Comparison of ENCODE assay signal across 8 cellular contexts in the genomic region with DNA sequence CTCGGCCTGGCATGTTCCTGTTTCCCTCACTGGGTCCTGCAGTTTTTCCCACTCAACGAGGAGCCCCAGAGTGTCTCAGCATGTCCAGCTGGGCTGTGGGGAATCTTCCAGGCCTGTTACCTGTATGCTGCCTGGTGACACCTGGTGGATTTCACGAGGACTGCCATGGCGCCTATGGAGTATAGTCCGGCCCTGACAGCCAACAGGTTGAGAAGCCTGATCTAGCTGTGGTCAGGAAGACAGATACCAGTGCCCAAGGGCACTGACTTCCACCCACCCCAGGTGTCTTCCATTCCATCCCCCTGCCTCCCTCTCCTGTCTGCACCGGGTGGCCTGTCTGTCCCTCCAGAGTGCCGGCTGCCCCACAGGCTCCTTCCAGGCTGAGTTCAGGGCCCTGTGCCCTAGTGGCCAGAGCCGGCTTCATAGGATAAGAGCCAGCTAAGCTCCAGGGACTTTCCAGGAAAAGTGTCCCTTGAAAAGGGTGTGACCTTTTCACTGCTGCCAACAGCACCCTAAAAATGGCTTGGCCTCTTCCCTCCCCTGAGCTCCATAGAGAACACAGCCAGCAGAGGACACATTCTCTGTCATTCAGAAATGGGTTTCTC.
DNase-seq lines count a peak whose midpoint lies in the region; ATAC-seq, FAIRE-seq and TF ChIP-seq lines count a peak whose summit lies in the region.
"Not testable (repeated sequence)": the region's sequence is repeated elsewhere in the genome, so short reads cannot be mapped to it uniquely, and the experiment has no call there.

No MANE protein-coding gene starts in this region.

- not testable (repeated sequence) for H3K4me3 ChIP-seq in pancreas

- not testable (repeated sequence) for DNase-seq in GM13977 (ENCODE audit: low spot score)
- DNase-seq in NCI-H1417 (lab: John Stamatoyannopoulos, UW) (peak in 2 of 3 experiments; percentile 7 to 32), RPMI8226 (peak; percentile 50), ecto neural progenitor cell (ENCODE audit: low spot score) (peak; percentile 47), iPS DF 19.7 (ENCODE audit: low read depth, low spot score) (peak; percentile 9), pancreas (peak; percentile 55 to 86 (median 67))
- DNase-seq in activated CD8-positive, alpha-beta memory T cell treated with anti-CD3 and anti-CD28 coated beads, Interleukin-2, amount 50 U/mL, for 4 hours, result peak; percentile 13

- not testable (repeated sequence) for H3K27me3 ChIP-seq in pancreas

- not testable (repeated sequence) for H3K36me3 ChIP-seq in pancreas

- in situ Hi-C loops in GM13977 (cut with MboI; ENCODE audit: low pct_unique_long_range_greater_than_20kb, low sequenced_read_pairs, unreplicated experiment), result not testable (repeated sequence)

- intact Hi-C loops in pancreas (cut with DNase I), result not testable (repeated sequence)

- not testable (repeated sequence) for H3K9me3 ChIP-seq in pancreas

- FAIRE-seq in pancreas (lab: Jason Lieb, UNC), result not testable (repeated sequence)

- peak in 1 of 4 donors; percentile 54 for ATAC-seq in pancreas

- WGBS in pancreas, 2 donors, result 38 to 39% methylated on average over 7 to 8 of the region's 8 CpGs

- not testable (repeated sequence) for H3K4me1 ChIP-seq in pancreas

- H3K27ac ChIP-seq in 22Rv1, pancreas: not testable (repeated sequence)

- TF ChIP-seq CTCF in 22Rv1 (IDR thresholded peaks at IDR 0.05) (peak; percentile 20; the same call in 1 of the 2 replicates), GM13977 (IDR thresholded peaks at IDR 0.05; ENCODE audit: extremely low read depth, insufficient read depth, missing control alignments) (peak; percentile 23)
- TF ChIP-seq CTCF in pancreas (IDR thresholded peaks at IDR 0.05), result not testable (repeated sequence)
